9 cellular contexts compared by ENCODE assay signal in the genomic region with DNA sequence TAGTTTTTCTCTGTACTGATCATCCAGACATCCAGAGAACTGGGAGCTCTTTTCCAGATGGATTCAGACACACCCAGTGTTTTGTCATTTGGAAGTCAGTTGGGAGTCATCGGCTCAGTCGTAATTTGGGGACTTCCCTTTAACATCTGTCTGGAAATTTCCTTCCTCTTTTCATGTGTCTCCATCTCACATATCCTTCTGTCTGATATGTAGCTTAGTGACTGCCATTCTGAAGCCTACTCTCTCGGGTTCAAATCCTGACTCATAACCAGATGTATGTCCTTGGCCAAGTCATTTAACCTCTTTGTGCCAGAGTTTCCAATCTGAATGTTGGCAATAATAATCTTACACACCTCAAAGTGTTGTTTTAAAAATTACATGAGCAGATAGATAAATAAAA. TPM values are rescaled to one million over a fixed set of nuclear protein-coding genes. Genes with fewer than 3 reads are reported as not detected.
DNase-seq lines count a peak whose midpoint lies in the region; ATAC-seq and TF ChIP-seq lines count a peak whose summit lies in the region.
"Had no signal": no experiment of that assay in that cellular context is flagged by ENCODE, and none has a peak within 500 bp of the region (broad histone marks: within the 10 kb centered on the region; RNA-seq: fewer than 3 reads in every experiment).

No MANE protein-coding gene starts in this region.

- H3K4me3 ChIP-seq in adrenal gland = no peak overlapping the region

- TF ChIP-seq CTCF in Calu3 (IDR thresholded peaks at IDR 0.05; ENCODE audit: unreplicated experiment) = no peak
- TF ChIP-seq CTCF in adrenal gland (IDR thresholded peaks at IDR 0.05) = no peak
- TF ChIP-seq CTCF in neural crest cell (conservative IDR thresholded peaks at IDR 0.05) = no peak

- H3K9me3 ChIP-seq in adrenal gland (replicated peaks in 1 of 3) = no peaks in the 10 kb centered on the region

- no peak for TF ChIP-seq POLR2A in adrenal gland (IDR thresholded peaks at IDR 0.05)

- BruUV-seq in Calu3 (replicated peaks; lab: Mats Ljungman, UMichigan) = no TSS peak

- no peak for DNase-seq in Calu3
- peak; percentile 62 for DNase-seq in NCI-H69 (lab: John Stamatoyannopoulos, UW)
- DNase-seq in adrenal gland = peak in 1 of 7 donors; percentile 41
- DNase-seq in neural crest cell (ENCODE audit: low read depth, low spot score) = no peak
- no peak for DNase-seq in NCI-H524 treated with DMSO at 0.1 percent for 48 hours (lab: John Stamatoyannopoulos, UW)
- DNase-seq in NCI-H2081 (lab: John Stamatoyannopoulos, UW) = no peak
- DNase-seq in anterior cingulate cortex (lab: John Stamatoyannopoulos, UW) = no peak
- DNase-seq: islet precursor cell had no signal

- H3K27ac Mint-ChIP-seq in Calu3 (ENCODE audit: unreplicated experiment) (no peak overlapping the region), neural crest cell (ENCODE audit: unreplicated experiment) (no peak overlapping the region)

- no peaks in the 10 kb centered on the region for H3K36me3 ChIP-seq in adrenal gland (replicated peaks in 1 of 2)

- no peak for ATAC-seq in GM18907 (IDR thresholded peaks at IDR 0.05; ENCODE audit: unreplicated experiment)

- H3K4me1 Mint-ChIP-seq in Calu3 (ENCODE audit: low read depth, unreplicated experiment) (peaks cover 21% of the 10 kb centered on the region), neural crest cell (peaks cover 29% of the 10 kb centered on the region)

- H3K36me3 Mint-ChIP-seq in Calu3 (ENCODE audit: insufficient read depth, unreplicated experiment) = peaks cover 47% of the 10 kb centered on the region
- peaks cover 6% of the 10 kb centered on the region for H3K36me3 Mint-ChIP-seq in neural crest cell (ENCODE audit: low read depth)

- H3K27me3 Mint-ChIP-seq in Calu3 (ENCODE audit: unreplicated experiment) = no peaks in the 10 kb centered on the region
- H3K27me3 Mint-ChIP-seq in neural crest cell (ENCODE audit: low read depth) = peaks cover 4% of the 10 kb centered on the region

- CTCF ChIA-PET in Calu3 (lab: Charles Lee) = interaction anchor here (0.6 kb wide), 1 partner anchor 63 kb away, joined by 3 read pairs; no protein-coding TSS in a partner anchor

- peak overlapping the region in 3 of 5 donors; percentile 32 to 99 (median 97) for H3K27ac ChIP-seq in adrenal gland

- WGBS in adrenal gland, 4 donors = 5 to 12% (median 11%) methylated on average over 3 of the region's 3 CpGs

- intact Hi-C loops in Calu3 (cut with micrococcal nuclease; ENCODE audit: unreplicated experiment) (loop anchor here (5.0 kb wide), 1 partner anchor 166 kb away; a partner anchor contains a TSS), adrenal gland (cut with DNase I) (no loop called here)

- H3K9me3 Mint-ChIP-seq in Calu3 (ENCODE audit: low read depth, unreplicated experiment) (no peaks in the 10 kb centered on the region), neural crest cell (peaks cover 3% of the 10 kb centered on the region)

- no peaks in the 10 kb centered on the region for H3K27me3 ChIP-seq in adrenal gland

- H3K4me3 Mint-ChIP-seq in Calu3 (ENCODE audit: low read depth, unreplicated experiment) (peak overlapping the region; percentile 77), neural crest cell (peak overlapping the region; percentile 52)

- peaks cover 36 to 62% of the 10 kb centered on the region in 2 donors for H3K4me1 ChIP-seq in adrenal gland (replicated peaks in 1 of 2)

RNA-seq across cellular contexts. Expression of a gene that starts 3.0 kb away (rescaled TPM):
- total RNA-seq in Calu3 (2022) = 18.2 and 20.2 TPM in 2 replicates
- 10 to 100 TPM; 17.6 to 32.4 (median 25.7) TPM for total RNA-seq in adrenal gland
- 10 to 100 TPM; 12.5 to 23.7 (median 19.6) TPM for polyA plus RNA-seq in adrenal gland
- total RNA-seq in neural crest cell = 24.5 and 26.1 TPM in 2 replicates
